In genomic region chr10:69124558-69125121, GRCh38 we compare ENCODE assay signal across 2 cellular contexts.
A peak's percentile ranks its signal among the peaks of the same experiment; 100 is the strongest.
TF ChIP-seq lines count a peak whose summit lies in the region.

No MANE protein-coding gene starts in this region.

TF ChIP-seq in Ishikawa, 13 proteins besides CTCF, POLR2A, EP300 and RAD21:
- TF ChIP-seq EGR1 (IDR thresholded peaks at IDR 0.05) (peak; percentile 58; the same call in 1 of the 2 replicates), ZBTB7A (IDR thresholded peaks at IDR 0.05; ENCODE audit: low read depth) (peak; percentile 70; the same call in 1 of the 2 replicates), NFIC (IDR thresholded peaks at IDR 0.05) (0 out of 2 replicates have a peak, but pooled peaks have one; percentile 10), REST (IDR thresholded peaks at IDR 0.05; ENCODE audit: low read depth) (no peak), USF1 (IDR thresholded peaks at IDR 0.05) (no peak), TAF1 (IDR thresholded peaks at IDR 0.05; ENCODE audit: low read depth) (0 out of 2 replicates have a peak, but pooled peaks have one; percentile 7), CREB1 (IDR thresholded peaks at IDR 0.05; ENCODE audit: low read depth) (no peak), YY1 (IDR thresholded peaks at IDR 0.05; ENCODE audit: low read depth) (no peak), TCF12 (IDR thresholded peaks at IDR 0.05; ENCODE audit: low read depth) (no peak), FOXM1 (IDR thresholded peaks at IDR 0.05; ENCODE audit: borderline replicate concordance, low read depth) (no peak)
- TF ChIP-seq, protein P1, sequence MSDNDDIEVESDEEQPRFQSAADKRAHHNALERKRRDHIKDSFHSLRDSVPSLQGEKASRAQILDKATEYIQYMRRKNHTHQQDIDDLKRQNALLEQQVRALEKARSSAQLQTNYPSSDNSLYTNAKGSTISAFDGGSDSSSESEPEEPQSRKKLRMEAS (IDR thresholded peaks at IDR 0.05), result no peak; the same call in 1 of the 2 replicates

TF ChIP-seq in K562, 482 proteins besides CTCF, POLR2A, EP300 and RAD21 (continues in another document):
- 0 out of 4 replicates have a peak, but pooled peaks of 1 of the 2 experiments have one; percentile 38 for TF ChIP-seq MAZ (CRISPR knock-in tag; conservative IDR thresholded peaks at IDR 0.05 in 1 of 2, IDR thresholded peaks at IDR 0.05 in 1 of 2)
- TF ChIP-seq, protein P2, sequence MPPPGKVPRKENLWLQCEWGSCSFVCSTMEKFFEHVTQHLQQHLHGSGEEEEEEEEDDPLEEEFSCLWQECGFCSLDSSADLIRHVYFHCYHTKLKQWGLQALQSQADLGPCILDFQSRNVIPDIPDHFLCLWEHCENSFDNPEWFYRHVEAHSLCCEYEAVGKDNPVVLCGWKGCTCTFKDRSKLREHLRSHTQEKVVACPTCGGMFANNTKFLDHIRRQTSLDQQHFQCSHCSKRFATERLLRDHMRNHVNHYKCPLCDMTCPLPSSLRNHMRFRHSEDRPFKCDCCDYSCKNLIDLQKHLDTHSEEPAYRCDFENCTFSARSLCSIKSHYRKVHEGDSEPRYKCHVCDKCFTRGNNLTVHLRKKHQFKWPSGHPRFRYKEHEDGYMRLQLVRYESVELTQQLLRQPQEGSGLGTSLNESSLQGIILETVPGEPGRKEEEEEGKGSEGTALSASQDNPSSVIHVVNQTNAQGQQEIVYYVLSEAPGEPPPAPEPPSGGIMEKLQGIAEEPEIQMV (tag; conservative IDR thresholded peaks at IDR 0.05; ENCODE audit: low read depth), result peak; percentile 100
- TF ChIP-seq MTA3 (IDR thresholded peaks at IDR 0.05; ENCODE audit: borderline replicate concordance), result 0 out of 2 replicates have a peak, but pooled peaks have one; percentile 14
- TF ChIP-seq, protein P3, sequence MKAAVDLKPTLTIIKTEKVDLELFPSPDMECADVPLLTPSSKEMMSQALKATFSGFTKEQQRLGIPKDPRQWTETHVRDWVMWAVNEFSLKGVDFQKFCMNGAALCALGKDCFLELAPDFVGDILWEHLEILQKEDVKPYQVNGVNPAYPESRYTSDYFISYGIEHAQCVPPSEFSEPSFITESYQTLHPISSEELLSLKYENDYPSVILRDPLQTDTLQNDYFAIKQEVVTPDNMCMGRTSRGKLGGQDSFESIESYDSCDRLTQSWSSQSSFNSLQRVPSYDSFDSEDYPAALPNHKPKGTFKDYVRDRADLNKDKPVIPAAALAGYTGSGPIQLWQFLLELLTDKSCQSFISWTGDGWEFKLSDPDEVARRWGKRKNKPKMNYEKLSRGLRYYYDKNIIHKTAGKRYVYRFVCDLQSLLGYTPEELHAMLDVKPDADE (conservative IDR thresholded peaks at IDR 0.05; ENCODE audit: control insufficient read depth, low read depth, low read length), result peak; percentile 64; the same call in 1 of the 2 replicates
- TF ChIP-seq, protein P4, sequence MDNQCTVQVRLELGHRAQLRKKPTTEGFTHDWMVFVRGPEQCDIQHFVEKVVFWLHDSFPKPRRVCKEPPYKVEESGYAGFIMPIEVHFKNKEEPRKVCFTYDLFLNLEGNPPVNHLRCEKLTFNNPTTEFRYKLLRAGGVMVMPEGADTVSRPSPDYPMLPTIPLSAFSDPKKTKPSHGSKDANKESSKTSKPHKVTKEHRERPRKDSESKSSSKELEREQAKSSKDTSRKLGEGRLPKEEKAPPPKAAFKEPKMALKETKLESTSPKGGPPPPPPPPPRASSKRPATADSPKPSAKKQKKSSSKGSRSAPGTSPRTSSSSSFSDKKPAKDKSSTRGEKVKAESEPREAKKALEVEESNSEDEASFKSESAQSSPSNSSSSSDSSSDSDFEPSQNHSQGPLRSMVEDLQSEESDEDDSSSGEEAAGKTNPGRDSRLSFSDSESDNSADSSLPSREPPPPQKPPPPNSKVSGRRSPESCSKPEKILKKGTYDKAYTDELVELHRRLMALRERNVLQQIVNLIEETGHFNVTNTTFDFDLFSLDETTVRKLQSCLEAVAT (IDR thresholded peaks at IDR 0.05), result peak in 1 of 2 experiments; percentile 91; a peak in 2 of 4 replicates
- peak; percentile 17 for TF ChIP-seq SAP30 (IDR thresholded peaks at IDR 0.05; ENCODE audit: borderline replicate concordance, insufficient read depth, low read depth, low read length, poor library complexity, severe bottlenecking)
- TF ChIP-seq, protein P5, sequence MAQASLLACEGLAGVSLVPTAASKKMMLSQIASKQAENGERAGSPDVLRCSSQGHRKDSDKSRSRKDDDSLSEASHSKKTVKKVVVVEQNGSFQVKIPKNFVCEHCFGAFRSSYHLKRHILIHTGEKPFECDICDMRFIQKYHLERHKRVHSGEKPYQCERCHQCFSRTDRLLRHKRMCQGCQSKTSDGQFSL (CRISPR knock-in tag; IDR thresholded peaks at IDR 0.05), result peak; percentile 44; the same call in 1 of the 2 replicates
- TF ChIP-seq, protein P5 (tag; IDR thresholded peaks at IDR 0.05), result no peak
- peak in 1 of 3 experiments; percentile 22 for TF ChIP-seq YY1 (IDR thresholded peaks at IDR 0.05; ENCODE audit: borderline replicate concordance in 1 of 3, control insufficient read depth in 1 of 3, extremely low read depth in 1 of 3, insufficient read depth in 3 of 3, insufficient read length in 1 of 3, insufficient replicate concordance in 2 of 3, low read depth in 1 of 3, low read length in 2 of 3)
- TF ChIP-seq ETV5 (CRISPR knock-in tag; IDR thresholded peaks at IDR 0.05; ENCODE audit: low read depth), result peak; percentile 43; the same call in 1 of the 2 replicates
- no peak for TF ChIP-seq DACH1 (IDR thresholded peaks at IDR 0.05; ENCODE audit: partially characterized antibody)
- TF ChIP-seq KAT7 (CRISPR knock-in tag; IDR thresholded peaks at IDR 0.05; ENCODE audit: borderline replicate concordance), result peak; percentile 98
- peak; percentile 90; the same call in 1 of the 2 replicates for TF ChIP-seq AFF4 (CRISPR knock-in tag; IDR thresholded peaks at IDR 0.05)
- peak; percentile 39 for TF ChIP-seq RBM39 (optimal IDR thresholded peaks at IDR 0.05; ENCODE audit: low read depth, low read length)
- TF ChIP-seq E2F4 (CRISPR knock-in tag; IDR thresholded peaks at IDR 0.05; ENCODE audit: low read depth), result no peak
- TF ChIP-seq HEY1 (CRISPR knock-in tag; IDR thresholded peaks at IDR 0.05; ENCODE audit: borderline replicate concordance), result 0 out of 2 replicates have a peak, but pooled peaks have one; percentile 42
- TF ChIP-seq HNRNPL (IDR thresholded peaks at IDR 0.05; ENCODE audit: low read depth, low read length), result peak; percentile 2; the same call in 1 of the 2 replicates
- TF ChIP-seq ZNF592 (IDR thresholded peaks at IDR 0.05), result 0 out of 2 replicates have a peak, but pooled peaks have one; percentile 40
- TF ChIP-seq PPARD (CRISPR knock-in tag; IDR thresholded peaks at IDR 0.05), result no peak
- peak; percentile 14 for TF ChIP-seq GABPB1 (CRISPR knock-in tag; IDR thresholded peaks at IDR 0.05)
- 0 out of 2 replicates have a peak, but pooled peaks have one; percentile 38 for TF ChIP-seq TGIF2 (CRISPR knock-in tag; IDR thresholded peaks at IDR 0.05)
- TF ChIP-seq CBX8 (IDR thresholded peaks at IDR 0.05; ENCODE audit: borderline replicate concordance, extremely low read depth, low read depth, low read length, poor library complexity, severe bottlenecking), result no peak
- peak; percentile 54; the same call in 1 of the 2 replicates for TF ChIP-seq ZNF263 (CRISPR knock-in tag; IDR thresholded peaks at IDR 0.05; ENCODE audit: borderline replicate concordance)
- TF ChIP-seq ZBTB5 (IDR thresholded peaks at IDR 0.05), result peak; percentile 99
